ENCODE assay signal across 8 cellular contexts in the genomic region with DNA sequence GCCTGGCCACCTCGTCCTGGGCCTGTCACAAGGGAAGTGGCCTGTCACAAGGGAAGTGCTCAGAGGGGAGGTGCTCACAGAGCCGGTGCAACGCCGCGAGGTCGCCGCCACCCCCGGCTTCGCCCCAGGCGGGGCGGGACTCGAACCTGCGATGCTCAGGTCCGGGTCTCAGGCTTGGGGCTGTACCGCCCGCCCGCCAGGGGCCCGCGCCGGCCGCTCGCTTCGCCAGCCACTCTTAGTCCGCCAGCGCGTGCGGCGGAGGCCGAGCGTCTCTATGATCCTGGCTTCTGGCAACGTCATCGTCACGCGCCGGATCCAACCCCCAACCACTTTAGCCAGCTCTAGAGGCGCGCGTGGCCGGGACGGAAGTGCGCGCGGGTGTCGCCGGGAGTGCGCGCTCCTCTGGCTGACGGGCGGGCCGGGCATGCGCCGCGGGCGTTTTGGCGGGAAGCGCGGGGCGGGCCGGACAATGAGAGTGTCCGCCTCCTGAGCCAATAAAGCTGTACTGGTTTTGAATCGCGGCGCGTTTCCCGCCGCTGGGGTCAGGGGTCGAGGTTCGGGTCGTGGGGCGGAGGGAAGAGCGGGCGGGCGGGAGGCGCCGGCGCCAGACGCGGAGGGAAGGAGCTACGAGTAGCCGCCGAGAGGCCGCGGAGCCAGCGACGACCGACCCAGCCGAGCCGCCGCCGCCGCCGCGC. TPM values are rescaled to one million over a fixed set of nuclear protein-coding genes. Genes with fewer than 3 reads are reported as not detected.
A peak's percentile ranks its signal among the peaks of the same experiment; 100 is the strongest.
DNase-seq lines count a peak whose midpoint lies in the region; TF ChIP-seq lines count a peak whose summit lies in the region.

A gene with protein sequence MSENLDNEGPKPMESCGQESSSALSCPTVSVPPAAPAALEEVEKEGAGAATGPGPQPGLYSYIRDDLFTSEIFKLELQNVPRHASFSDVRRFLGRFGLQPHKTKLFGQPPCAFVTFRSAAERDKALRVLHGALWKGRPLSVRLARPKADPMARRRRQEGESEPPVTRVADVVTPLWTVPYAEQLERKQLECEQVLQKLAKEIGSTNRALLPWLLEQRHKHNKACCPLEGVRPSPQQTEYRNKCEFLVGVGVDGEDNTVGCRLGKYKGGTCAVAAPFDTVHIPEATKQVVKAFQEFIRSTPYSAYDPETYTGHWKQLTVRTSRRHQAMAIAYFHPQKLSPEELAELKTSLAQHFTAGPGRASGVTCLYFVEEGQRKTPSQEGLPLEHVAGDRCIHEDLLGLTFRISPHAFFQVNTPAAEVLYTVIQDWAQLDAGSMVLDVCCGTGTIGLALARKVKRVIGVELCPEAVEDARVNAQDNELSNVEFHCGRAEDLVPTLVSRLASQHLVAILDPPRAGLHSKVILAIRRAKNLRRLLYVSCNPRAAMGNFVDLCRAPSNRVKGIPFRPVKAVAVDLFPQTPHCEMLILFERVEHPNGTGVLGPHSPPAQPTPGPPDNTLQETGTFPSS (minus strand): TSS at position 276 of the 695 bp plus-strand sequence. CDS start 320 bp downstream, outside the sequence.

- CTCF ChIA-PET in RWPE1 (lab: Yijun Ruan, JAX), result no interaction called here

- H3K4me3 ChIP-seq in LNCaP clone FGC (ENCODE audit: low read depth, low read length) (peak within 1 kb of the TSS; percentile 75), fibroblast of pulmonary artery (replicated peaks; ENCODE audit: low read depth, low read length) (peak within 1 kb of the TSS; percentile 95)

- peak; percentile 97 for DNase-seq in EH (ENCODE audit: low read depth)
- peak; percentile 94 for DNase-seq in GOT3 (lab: John Stamatoyannopoulos, UW)
- peak; percentile 92 for DNase-seq in LNCaP clone FGC (ENCODE audit: low read depth)
- peak; percentile 89 for DNase-seq in RWPE1 (ENCODE audit: low spot score)
- DNase-seq in activated T-helper 2 cell treated with anti-CD3 and anti-CD28 coated beads, Interferon-gamma antibody, Interleukin-2, Interleukin-4, amounts not matched to agents 10 μg/mL and 5 μg/mL and 100 μg/mL, durations not matched to agents 14 hours and 24 hours and 36 hours (ENCODE audit: low spot score), result peak; percentile 97
- DNase-seq in fibroblast of pulmonary artery (ENCODE audit: low read depth), result peak; percentile 99

- TF ChIP-seq CTCF in LNCaP clone FGC (IDR thresholded peaks at IDR 0.05; ENCODE audit: control insufficient read depth, extremely low read depth, insufficient read depth) (peak; percentile 18), RWPE1 (conservative IDR thresholded peaks at IDR 0.05; ENCODE audit: low read depth) (peak; percentile 18; the same call in 1 of the 2 replicates), fibroblast of pulmonary artery (IDR thresholded peaks at IDR 0.05; ENCODE audit: low read length, missing control alignments) (no peak), nephron (IDR thresholded peaks at IDR 0.05; ENCODE audit: unreplicated experiment in 3 of 3) (no peak)

- H3K4me1 Mint-ChIP-seq in activated T-helper 2 cell treated with anti-CD3 and anti-CD28 coated beads, Interferon-gamma antibody, Interleukin-2, Interleukin-4, amounts not matched to agents 10 μg/mL and 5 μg/mL and 100 μg/mL, durations not matched to agents 14 hours and 24 hours and 36 hours (ENCODE audit: low read depth), result peaks cover 21% of the 10 kb centered on the region
- peaks cover 11% of the 10 kb centered on the region for H3K4me1 Mint-ChIP-seq in nephron
- H3K4me1 Mint-ChIP-seq in stimulated activated naive CD8-positive, alpha-beta T cell treated with anti-CD3 and anti-CD28 coated beads, Interleukin-15, Interleukin-2, amounts not matched to agents 100 ng/mL and 50 ng/mL, for 24 hours (ENCODE audit: low read depth), result peaks cover 55% of the 10 kb centered on the region

- H3K36me3 Mint-ChIP-seq in activated T-helper 2 cell treated with anti-CD3 and anti-CD28 coated beads, Interferon-gamma antibody, Interleukin-2, Interleukin-4, amounts not matched to agents 10 μg/mL and 5 μg/mL and 100 μg/mL, durations not matched to agents 14 hours and 24 hours and 36 hours (ENCODE audit: low read depth), result peaks cover 78% of the 10 kb centered on the region
- H3K36me3 Mint-ChIP-seq in nephron (ENCODE audit: low read depth), result peaks cover 35% of the 10 kb centered on the region
- peaks cover 53% of the 10 kb centered on the region for H3K36me3 Mint-ChIP-seq in stimulated activated naive CD8-positive, alpha-beta T cell treated with anti-CD3 and anti-CD28 coated beads, Interleukin-15, Interleukin-2, amounts not matched to agents 100 ng/mL and 50 ng/mL, for 24 hours (ENCODE audit: low read depth)

- peak within 1 kb of the TSS; percentile 87 for H3K27ac ChIP-seq in RWPE1

- no peaks in the 10 kb centered on the region for H3K9me3 Mint-ChIP-seq in activated T-helper 2 cell treated with anti-CD3 and anti-CD28 coated beads, Interferon-gamma antibody, Interleukin-2, Interleukin-4, amounts not matched to agents 10 μg/mL and 5 μg/mL and 100 μg/mL, durations not matched to agents 14 hours and 24 hours and 36 hours
- no peaks in the 10 kb centered on the region for H3K9me3 Mint-ChIP-seq in nephron
- no peaks in the 10 kb centered on the region for H3K9me3 Mint-ChIP-seq in stimulated activated naive CD8-positive, alpha-beta T cell treated with anti-CD3 and anti-CD28 coated beads, Interleukin-15, Interleukin-2, amounts not matched to agents 100 ng/mL and 50 ng/mL, for 24 hours

- peak within 1 kb of the TSS; percentile 97 for H3K27ac Mint-ChIP-seq in activated T-helper 2 cell treated with anti-CD3 and anti-CD28 coated beads, Interferon-gamma antibody, Interleukin-2, Interleukin-4, amounts not matched to agents 10 μg/mL and 5 μg/mL and 100 μg/mL, durations not matched to agents 14 hours and 24 hours and 36 hours
- H3K27ac Mint-ChIP-seq in nephron, result peak within 1 kb of the TSS; percentile 89 to 96 (median 91)
- H3K27ac Mint-ChIP-seq in stimulated activated naive CD8-positive, alpha-beta T cell treated with anti-CD3 and anti-CD28 coated beads, Interleukin-15, Interleukin-2, amounts not matched to agents 100 ng/mL and 50 ng/mL, for 24 hours, result peak within 1 kb of the TSS; percentile 95

- peak within 1 kb of the TSS; percentile 94 for H3K4me3 Mint-ChIP-seq in activated T-helper 2 cell treated with anti-CD3 and anti-CD28 coated beads, Interferon-gamma antibody, Interleukin-2, Interleukin-4, amounts not matched to agents 10 μg/mL and 5 μg/mL and 100 μg/mL, durations not matched to agents 14 hours and 24 hours and 36 hours (ENCODE audit: low read depth)
- peak within 1 kb of the TSS; percentile 89 to 94 (median 94) for H3K4me3 Mint-ChIP-seq in nephron
- peak within 1 kb of the TSS; percentile 96 for H3K4me3 Mint-ChIP-seq in stimulated activated naive CD8-positive, alpha-beta T cell treated with anti-CD3 and anti-CD28 coated beads, Interleukin-15, Interleukin-2, amounts not matched to agents 100 ng/mL and 50 ng/mL, for 24 hours

- H3K27me3 Mint-ChIP-seq in activated T-helper 2 cell treated with anti-CD3 and anti-CD28 coated beads, Interferon-gamma antibody, Interleukin-2, Interleukin-4, amounts not matched to agents 10 μg/mL and 5 μg/mL and 100 μg/mL, durations not matched to agents 14 hours and 24 hours and 36 hours (ENCODE audit: low read depth), result no peaks in the 10 kb centered on the region
- H3K27me3 Mint-ChIP-seq in nephron (ENCODE audit: low read depth), result no peaks in the 10 kb centered on the region
- no peaks in the 10 kb centered on the region for H3K27me3 Mint-ChIP-seq in stimulated activated naive CD8-positive, alpha-beta T cell treated with anti-CD3 and anti-CD28 coated beads, Interleukin-15, Interleukin-2, amounts not matched to agents 100 ng/mL and 50 ng/mL, for 24 hours

- intact Hi-C loops in activated T-helper 2 cell treated with anti-CD3 and anti-CD28 coated beads, Interferon-gamma antibody, Interleukin-2, Interleukin-4, amounts not matched to agents 10 μg/mL and 5 μg/mL and 100 μg/mL, durations not matched to agents 14 hours and 24 hours and 36 hours (cut with micrococcal nuclease), result loop anchor here (1.0 to 5.0 kb wide), 6 partner anchors 14 to 885 kb away; a partner anchor contains a TSS

- POLR2A ChIA-PET in RWPE1 (lab: Yijun Ruan, JAX; ENCODE audit: low non-redundant PET), result no interaction called here

RNA-seq across cellular contexts. Expression of the gene that starts here (rescaled TPM):
- 94.1 and 103 TPM in 2 replicates for total RNA-seq in activated T-helper 2 cell treated with anti-CD3 and anti-CD28 coated beads, Interferon-gamma antibody, Interleukin-2, Interleukin-4, amounts not matched to agents 10 μg/mL and 5 μg/mL and 100 μg/mL, durations not matched to agents 14 hours and 24 hours and 36 hours

Comparison
In these comparisons a context has a peak if more than half of its experiments do, and no peak if none do; other contexts are left out.
1. Peak in every context shown above with its lines: DNase-seq, H3K4me3 ChIP-seq and H3K27ac ChIP-seq.
2. CTCF ChIP-seq: peak in LNCaP clone FGC (single experiment) and RWPE1 (single experiment); none in fibroblast of pulmonary artery (single experiment) and nephron (0 of 3).